Comparison of ENCODE assay signal across 1 cellular context in the genomic region with DNA sequence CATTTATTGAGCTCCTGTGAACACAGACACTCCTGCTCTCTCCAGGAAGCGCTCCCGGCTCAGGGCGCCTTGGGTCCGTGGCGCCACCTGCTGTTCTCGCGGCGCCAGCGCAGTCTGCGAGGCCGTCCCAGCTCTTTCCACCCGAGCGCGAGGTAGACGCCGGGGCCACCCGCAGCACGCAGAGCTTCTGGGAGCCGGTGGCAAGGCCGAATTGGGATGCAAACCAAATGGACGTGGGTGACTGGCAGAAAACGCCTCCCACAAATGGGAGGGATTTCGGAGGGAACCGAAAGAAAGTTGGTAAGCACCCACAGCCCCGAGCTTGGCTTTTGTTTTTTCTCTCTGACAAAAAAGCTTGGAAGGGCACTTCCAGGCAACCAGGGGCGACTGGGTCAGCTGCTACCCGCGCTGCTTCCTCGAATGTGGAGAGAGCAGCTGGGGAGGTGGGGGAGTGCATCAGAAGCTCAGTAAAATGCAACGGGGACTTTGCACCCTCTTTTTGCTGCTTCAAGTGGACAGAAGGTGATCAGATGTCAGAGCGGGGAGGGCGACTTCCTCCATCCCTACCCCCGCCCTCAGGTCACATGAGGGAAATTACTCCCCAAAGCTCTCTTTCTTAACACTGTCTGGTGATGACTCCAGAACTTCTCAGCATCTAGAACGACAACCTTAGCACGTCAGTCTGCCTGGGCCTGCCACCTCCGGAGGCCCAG.
TF ChIP-seq lines count a peak whose summit lies in the region.

No MANE protein-coding gene starts in this region.

TF ChIP-seq in HEK293, 187 proteins besides CTCF, POLR2A, EP300 and RAD21 (continued from another document and continues in another):
- TF ChIP-seq SP2 (tag by site-specific recombination; IDR thresholded peaks at IDR 0.05) (peak; percentile 39; the same call in 1 of the 2 replicates), ZNF624 (tag by site-specific recombination; IDR thresholded peaks at IDR 0.05) (no peak), KLF16 (tag by site-specific recombination; IDR thresholded peaks at IDR 0.05) (no peak), ZNF16 (tag by site-specific recombination; IDR thresholded peaks at IDR 0.05; ENCODE audit: low read depth) (no peak), MYNN (tag by site-specific recombination; IDR thresholded peaks at IDR 0.05; ENCODE audit: borderline replicate concordance) (no peak), ZNF707 (tag by site-specific recombination; IDR thresholded peaks at IDR 0.05) (no peak), ZNF558 (tag by site-specific recombination; IDR thresholded peaks at IDR 0.05) (no peak), ZNF585B (tag by site-specific recombination; IDR thresholded peaks at IDR 0.05) (no peak), ZNF394 (tag by site-specific recombination; IDR thresholded peaks at IDR 0.05; ENCODE audit: borderline replicate concordance) (no peak; the same call in 1 of the 2 replicates), KLF1 (tag by site-specific recombination; IDR thresholded peaks at IDR 0.05) (no peak), BCL11B (tag by site-specific recombination; IDR thresholded peaks at IDR 0.05; ENCODE audit: low read depth) (no peak), ZNF623 (tag by site-specific recombination; IDR thresholded peaks at IDR 0.05) (no peak), ZNF48 (tag by site-specific recombination; IDR thresholded peaks at IDR 0.05) (no peak), ZBTB17 (tag by site-specific recombination; IDR thresholded peaks at IDR 0.05) (peak; percentile 46), SP7 (tag by site-specific recombination; IDR thresholded peaks at IDR 0.05) (peak; percentile 63), ZNF654 (tag by site-specific recombination; IDR thresholded peaks at IDR 0.05; ENCODE audit: low read depth) (peak; percentile 75), ZNF426 (tag by site-specific recombination; IDR thresholded peaks at IDR 0.05) (no peak), ZNF155 (tag by site-specific recombination; IDR thresholded peaks at IDR 0.05) (no peak), ZBTB7A (tag by site-specific recombination; IDR thresholded peaks at IDR 0.05; ENCODE audit: low read depth) (no peak), ZNF76 (tag by site-specific recombination; IDR thresholded peaks at IDR 0.05; ENCODE audit: borderline replicate concordance, low read depth) (no peak; the same call in 1 of the 2 replicates), ZNF621 (tag by site-specific recombination; IDR thresholded peaks at IDR 0.05) (no peak), ZNF132 (tag by site-specific recombination; IDR thresholded peaks at IDR 0.05; ENCODE audit: borderline replicate concordance) (no peak), SCRT2 (tag by site-specific recombination; IDR thresholded peaks at IDR 0.05) (no peak), ZXDB (tag by site-specific recombination; IDR thresholded peaks at IDR 0.05) (0 out of 2 replicates have a peak, but pooled peaks have one; percentile 24), ZNF341 (tag by site-specific recombination; IDR thresholded peaks at IDR 0.05; ENCODE audit: low read depth) (no peak), ZBTB20 (tag by site-specific recombination; IDR thresholded peaks at IDR 0.05) (0 out of 2 replicates have a peak, but pooled peaks have one; percentile 12), GLIS1 (tag by site-specific recombination; IDR thresholded peaks at IDR 0.05) (peak; percentile 6; the same call in 1 of the 2 replicates), ZNF837 (tag by site-specific recombination; IDR thresholded peaks at IDR 0.05) (no peak), ZNF292 (tag by site-specific recombination; IDR thresholded peaks at IDR 0.05; ENCODE audit: borderline replicate concordance, low read depth) (no peak)
- TF ChIP-seq, protein P1, sequence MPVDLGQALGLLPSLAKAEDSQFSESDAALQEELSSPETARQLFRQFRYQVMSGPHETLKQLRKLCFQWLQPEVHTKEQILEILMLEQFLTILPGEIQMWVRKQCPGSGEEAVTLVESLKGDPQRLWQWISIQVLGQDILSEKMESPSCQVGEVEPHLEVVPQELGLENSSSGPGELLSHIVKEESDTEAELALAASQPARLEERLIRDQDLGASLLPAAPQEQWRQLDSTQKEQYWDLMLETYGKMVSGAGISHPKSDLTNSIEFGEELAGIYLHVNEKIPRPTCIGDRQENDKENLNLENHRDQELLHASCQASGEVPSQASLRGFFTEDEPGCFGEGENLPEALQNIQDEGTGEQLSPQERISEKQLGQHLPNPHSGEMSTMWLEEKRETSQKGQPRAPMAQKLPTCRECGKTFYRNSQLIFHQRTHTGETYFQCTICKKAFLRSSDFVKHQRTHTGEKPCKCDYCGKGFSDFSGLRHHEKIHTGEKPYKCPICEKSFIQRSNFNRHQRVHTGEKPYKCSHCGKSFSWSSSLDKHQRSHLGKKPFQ (tag by site-specific recombination; IDR thresholded peaks at IDR 0.05): no peak
- TF ChIP-seq, protein P2, sequence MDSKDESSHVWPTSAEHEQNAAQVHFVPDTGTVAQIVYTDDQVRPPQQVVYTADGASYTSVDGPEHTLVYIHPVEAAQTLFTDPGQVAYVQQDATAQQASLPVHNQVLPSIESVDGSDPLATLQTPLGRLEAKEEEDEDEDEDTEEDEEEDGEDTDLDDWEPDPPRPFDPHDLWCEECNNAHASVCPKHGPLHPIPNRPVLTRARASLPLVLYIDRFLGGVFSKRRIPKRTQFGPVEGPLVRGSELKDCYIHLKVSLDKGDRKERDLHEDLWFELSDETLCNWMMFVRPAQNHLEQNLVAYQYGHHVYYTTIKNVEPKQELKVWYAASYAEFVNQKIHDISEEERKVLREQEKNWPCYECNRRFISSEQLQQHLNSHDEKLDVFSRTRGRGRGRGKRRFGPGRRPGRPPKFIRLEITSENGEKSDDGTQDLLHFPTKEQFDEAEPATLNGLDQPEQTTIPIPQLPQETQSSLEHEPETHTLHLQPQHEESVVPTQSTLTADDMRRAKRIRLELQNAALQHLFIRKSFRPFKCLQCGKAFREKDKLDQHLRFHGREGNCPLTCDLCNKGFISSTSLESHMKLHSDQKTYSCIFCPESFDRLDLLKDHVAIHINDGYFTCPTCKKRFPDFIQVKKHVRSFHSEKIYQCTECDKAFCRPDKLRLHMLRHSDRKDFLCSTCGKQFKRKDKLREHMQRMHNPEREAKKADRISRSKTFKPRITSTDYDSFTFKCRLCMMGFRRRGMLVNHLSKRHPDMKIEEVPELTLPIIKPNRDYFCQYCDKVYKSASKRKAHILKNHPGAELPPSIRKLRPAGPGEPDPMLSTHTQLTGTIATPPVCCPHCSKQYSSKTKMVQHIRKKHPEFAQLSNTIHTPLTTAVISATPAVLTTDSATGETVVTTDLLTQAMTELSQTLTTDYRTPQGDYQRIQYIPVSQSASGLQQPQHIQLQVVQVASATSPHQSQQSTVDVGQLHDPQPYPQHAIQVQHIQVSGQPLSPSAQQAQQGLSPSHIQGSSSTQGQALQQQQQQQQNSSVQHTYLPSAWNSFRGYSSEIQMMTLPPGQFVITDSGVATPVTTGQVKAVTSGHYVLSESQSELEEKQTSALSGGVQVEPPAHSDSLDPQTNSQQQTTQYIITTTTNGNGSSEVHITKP (tag by site-specific recombination; IDR thresholded peaks at IDR 0.05): 0 out of 2 replicates have a peak, but pooled peaks have one; percentile 24
- TF ChIP-seq, protein P3, sequence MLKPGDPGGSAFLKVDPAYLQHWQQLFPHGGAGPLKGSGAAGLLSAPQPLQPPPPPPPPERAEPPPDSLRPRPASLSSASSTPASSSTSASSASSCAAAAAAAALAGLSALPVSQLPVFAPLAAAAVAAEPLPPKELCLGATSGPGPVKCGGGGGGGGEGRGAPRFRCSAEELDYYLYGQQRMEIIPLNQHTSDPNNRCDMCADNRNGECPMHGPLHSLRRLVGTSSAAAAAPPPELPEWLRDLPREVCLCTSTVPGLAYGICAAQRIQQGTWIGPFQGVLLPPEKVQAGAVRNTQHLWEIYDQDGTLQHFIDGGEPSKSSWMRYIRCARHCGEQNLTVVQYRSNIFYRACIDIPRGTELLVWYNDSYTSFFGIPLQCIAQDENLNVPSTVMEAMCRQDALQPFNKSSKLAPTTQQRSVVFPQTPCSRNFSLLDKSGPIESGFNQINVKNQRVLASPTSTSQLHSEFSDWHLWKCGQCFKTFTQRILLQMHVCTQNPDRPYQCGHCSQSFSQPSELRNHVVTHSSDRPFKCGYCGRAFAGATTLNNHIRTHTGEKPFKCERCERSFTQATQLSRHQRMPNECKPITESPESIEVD (tag by site-specific recombination; IDR thresholded peaks at IDR 0.05): no peak
- TF ChIP-seq, protein P4, sequence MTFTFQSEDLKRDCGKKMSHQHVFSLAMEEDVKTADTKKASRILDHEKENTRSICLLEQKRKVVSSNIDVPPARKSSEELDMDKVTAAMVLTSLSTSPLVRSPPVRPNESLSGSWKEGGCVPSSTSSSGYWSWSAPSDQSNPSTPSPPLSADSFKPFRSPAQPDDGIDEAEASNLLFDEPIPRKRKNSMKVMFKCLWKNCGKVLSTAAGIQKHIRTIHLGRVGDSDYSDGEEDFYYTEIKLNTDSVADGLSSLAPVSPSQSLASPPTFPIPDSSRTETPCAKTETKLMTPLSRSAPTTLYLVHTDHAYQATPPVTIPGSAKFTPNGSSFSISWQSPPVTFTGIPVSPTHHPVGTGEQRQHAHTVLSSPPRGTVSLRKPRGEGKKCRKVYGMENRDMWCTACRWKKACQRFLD (tag by site-specific recombination; IDR thresholded peaks at IDR 0.05): no peak
- TF ChIP-seq, protein P5, sequence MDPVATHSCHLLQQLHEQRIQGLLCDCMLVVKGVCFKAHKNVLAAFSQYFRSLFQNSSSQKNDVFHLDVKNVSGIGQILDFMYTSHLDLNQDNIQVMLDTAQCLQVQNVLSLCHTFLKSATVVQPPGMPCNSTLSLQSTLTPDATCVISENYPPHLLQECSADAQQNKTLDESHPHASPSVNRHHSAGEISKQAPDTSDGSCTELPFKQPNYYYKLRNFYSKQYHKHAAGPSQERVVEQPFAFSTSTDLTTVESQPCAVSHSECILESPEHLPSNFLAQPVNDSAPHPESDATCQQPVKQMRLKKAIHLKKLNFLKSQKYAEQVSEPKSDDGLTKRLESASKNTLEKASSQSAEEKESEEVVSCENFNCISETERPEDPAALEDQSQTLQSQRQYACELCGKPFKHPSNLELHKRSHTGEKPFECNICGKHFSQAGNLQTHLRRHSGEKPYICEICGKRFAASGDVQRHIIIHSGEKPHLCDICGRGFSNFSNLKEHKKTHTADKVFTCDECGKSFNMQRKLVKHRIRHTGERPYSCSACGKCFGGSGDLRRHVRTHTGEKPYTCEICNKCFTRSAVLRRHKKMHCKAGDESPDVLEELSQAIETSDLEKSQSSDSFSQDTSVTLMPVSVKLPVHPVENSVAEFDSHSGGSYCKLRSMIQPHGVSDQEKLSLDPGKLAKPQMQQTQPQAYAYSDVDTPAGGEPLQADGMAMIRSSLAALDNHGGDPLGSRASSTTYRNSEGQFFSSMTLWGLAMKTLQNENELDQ (tag by site-specific recombination; IDR thresholded peaks at IDR 0.05; ENCODE audit: low read depth): no peak
- TF ChIP-seq, protein P6, sequence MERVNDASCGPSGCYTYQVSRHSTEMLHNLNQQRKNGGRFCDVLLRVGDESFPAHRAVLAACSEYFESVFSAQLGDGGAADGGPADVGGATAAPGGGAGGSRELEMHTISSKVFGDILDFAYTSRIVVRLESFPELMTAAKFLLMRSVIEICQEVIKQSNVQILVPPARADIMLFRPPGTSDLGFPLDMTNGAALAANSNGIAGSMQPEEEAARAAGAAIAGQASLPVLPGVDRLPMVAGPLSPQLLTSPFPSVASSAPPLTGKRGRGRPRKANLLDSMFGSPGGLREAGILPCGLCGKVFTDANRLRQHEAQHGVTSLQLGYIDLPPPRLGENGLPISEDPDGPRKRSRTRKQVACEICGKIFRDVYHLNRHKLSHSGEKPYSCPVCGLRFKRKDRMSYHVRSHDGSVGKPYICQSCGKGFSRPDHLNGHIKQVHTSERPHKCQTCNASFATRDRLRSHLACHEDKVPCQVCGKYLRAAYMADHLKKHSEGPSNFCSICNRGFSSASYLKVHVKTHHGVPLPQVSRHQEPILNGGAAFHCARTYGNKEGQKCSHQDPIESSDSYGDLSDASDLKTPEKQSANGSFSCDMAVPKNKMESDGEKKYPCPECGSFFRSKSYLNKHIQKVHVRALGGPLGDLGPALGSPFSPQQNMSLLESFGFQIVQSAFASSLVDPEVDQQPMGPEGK (tag by site-specific recombination; IDR thresholded peaks at IDR 0.05): 0 out of 2 replicates have a peak, but pooled peaks have one; percentile 6
- TF ChIP-seq, protein P7, sequence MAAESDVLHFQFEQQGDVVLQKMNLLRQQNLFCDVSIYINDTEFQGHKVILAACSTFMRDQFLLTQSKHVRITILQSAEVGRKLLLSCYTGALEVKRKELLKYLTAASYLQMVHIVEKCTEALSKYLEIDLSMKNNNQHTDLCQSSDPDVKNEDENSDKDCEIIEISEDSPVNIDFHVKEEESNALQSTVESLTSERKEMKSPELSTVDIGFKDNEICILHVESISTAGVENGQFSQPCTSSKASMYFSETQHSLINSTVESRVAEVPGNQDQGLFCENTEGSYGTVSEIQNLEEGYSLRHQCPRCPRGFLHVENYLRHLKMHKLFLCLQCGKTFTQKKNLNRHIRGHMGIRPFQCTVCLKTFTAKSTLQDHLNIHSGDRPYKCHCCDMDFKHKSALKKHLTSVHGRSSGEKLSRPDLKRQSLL (tag by site-specific recombination; IDR thresholded peaks at IDR 0.05): no peak
- TF ChIP-seq, protein P8, sequence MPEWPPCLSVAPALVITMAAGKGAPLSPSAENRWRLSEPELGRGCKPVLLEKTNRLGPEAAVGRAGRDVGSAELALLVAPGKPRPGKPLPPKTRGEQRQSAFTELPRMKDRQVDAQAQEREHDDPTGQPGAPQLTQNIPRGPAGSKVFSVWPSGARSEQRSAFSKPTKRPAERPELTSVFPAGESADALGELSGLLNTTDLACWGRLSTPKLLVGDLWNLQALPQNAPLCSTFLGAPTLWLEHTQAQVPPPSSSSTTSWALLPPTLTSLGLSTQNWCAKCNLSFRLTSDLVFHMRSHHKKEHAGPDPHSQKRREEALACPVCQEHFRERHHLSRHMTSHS (tag by site-specific recombination; IDR thresholded peaks at IDR 0.05): no peak
- TF ChIP-seq, protein P9, sequence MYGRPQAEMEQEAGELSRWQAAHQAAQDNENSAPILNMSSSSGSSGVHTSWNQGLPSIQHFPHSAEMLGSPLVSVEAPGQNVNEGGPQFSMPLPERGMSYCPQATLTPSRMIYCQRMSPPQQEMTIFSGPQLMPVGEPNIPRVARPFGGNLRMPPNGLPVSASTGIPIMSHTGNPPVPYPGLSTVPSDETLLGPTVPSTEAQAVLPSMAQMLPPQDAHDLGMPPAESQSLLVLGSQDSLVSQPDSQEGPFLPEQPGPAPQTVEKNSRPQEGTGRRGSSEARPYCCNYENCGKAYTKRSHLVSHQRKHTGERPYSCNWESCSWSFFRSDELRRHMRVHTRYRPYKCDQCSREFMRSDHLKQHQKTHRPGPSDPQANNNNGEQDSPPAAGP (tag by site-specific recombination; IDR thresholded peaks at IDR 0.05): no peak
- TF ChIP-seq, protein P10, sequence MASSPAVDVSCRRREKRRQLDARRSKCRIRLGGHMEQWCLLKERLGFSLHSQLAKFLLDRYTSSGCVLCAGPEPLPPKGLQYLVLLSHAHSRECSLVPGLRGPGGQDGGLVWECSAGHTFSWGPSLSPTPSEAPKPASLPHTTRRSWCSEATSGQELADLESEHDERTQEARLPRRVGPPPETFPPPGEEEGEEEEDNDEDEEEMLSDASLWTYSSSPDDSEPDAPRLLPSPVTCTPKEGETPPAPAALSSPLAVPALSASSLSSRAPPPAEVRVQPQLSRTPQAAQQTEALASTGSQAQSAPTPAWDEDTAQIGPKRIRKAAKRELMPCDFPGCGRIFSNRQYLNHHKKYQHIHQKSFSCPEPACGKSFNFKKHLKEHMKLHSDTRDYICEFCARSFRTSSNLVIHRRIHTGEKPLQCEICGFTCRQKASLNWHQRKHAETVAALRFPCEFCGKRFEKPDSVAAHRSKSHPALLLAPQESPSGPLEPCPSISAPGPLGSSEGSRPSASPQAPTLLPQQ (tag by site-specific recombination; IDR thresholded peaks at IDR 0.05): peak; percentile 69
